In the genomic region with DNA sequence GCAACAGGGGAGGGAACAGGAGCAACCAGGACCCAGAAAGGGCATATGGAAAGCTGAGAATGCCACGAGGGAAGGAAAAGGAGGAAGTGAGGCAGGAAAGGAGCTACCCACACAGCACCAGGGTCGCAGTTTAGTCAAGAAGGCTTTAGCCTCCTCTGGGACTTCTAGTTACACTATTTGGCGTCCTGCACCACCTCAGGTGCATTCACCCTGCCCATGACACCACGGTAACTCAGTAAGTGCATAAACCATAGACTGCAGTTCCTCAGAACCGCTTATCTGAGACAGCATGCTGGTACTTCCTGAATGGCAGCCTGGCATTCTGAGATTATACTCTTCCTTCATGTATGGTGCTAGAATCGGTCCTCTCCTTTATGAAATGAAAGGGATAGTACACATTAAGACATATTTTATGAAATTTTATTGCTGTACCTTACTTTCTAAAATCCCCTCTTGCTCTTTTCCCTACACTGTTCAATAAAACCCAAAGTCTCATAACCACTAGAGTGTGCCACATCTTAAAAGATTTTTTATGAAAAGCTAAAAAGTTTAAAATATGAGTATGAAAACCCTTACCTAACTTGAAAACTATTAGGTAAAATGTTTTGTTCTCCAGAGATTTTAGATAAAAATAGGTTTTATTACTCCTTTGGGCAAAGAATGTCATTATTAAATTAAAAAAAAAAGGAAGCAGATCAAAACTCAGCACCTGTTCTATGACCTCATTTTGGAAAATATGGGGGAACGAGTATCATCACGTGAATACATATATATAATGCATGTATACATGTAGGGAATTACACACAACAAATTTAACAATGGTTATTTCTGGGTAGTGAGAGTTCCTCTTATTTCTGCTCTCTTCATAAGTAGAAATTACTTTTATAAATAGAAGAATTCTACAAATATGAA, we compare ENCODE assay signal across 12 cellular contexts.
A peak's percentile ranks its signal among the peaks of the same experiment; 100 is the strongest.
DNase-seq lines count a peak whose midpoint lies in the region; ATAC-seq and TF ChIP-seq lines count a peak whose summit lies in the region.
"Had no signal": no experiment of that assay in that cellular context is flagged by ENCODE, and none has a peak within 500 bp of the region (broad histone marks: within the 10 kb centered on the region; RNA-seq: fewer than 3 reads in every experiment).

No MANE protein-coding gene starts in this region.

- H3K4me3 Mint-ChIP-seq in T-helper 17 cell (peak overlapping the region; percentile 57), endothelial cell (ENCODE audit: unreplicated experiment) (peak overlapping the region; percentile 39)

- peak overlapping the region; percentile 13 to 30 (median 24) for H3K4me3 ChIP-seq in subcutaneous abdominal adipose tissue (ENCODE audit: low read depth in 1 of 5, low read length in 5 of 5)
- H3K4me3 ChIP-seq: tibial nerve had no signal

- H3K4me1 ChIP-seq in subcutaneous abdominal adipose tissue (ENCODE audit: control insufficient read depth in 5 of 5, insufficient read depth in 5 of 5, low read length in 5 of 5), result peaks cover 0 to 7% (median 2%) of the 10 kb centered on the region in 5 donors

- intact Hi-C loops in left colon (cut with DNase I, micrococcal nuclease), result no loop called here

- peaks cover 0 to 4% of the 10 kb centered on the region in 2 donors for H3K9me3 Mint-ChIP-seq in activated naive CD4-positive, alpha-beta T cell treated with anti-CD3 and anti-CD28 coated beads, Interleukin-2, amount 50 U/mL, for 72 hours
- H3K9me3 Mint-ChIP-seq in endothelial cell (ENCODE audit: unreplicated experiment), result no peaks in the 10 kb centered on the region

- peak overlapping the region; percentile 47 to 65 for H3K27ac Mint-ChIP-seq in activated naive CD4-positive, alpha-beta T cell treated with anti-CD3 and anti-CD28 coated beads, Interleukin-2, amount 50 U/mL, for 72 hours
- peak overlapping the region; percentile 93 for H3K27ac Mint-ChIP-seq in T-helper 17 cell
- peak overlapping the region; percentile 74 for H3K27ac Mint-ChIP-seq in endothelial cell (ENCODE audit: unreplicated experiment)

- ATAC-seq in activated naive CD4-positive, alpha-beta T cell treated with anti-CD3 and anti-CD28 coated beads, Interleukin-2, amount 50 U/mL, for 72 hours, result peak; percentile 30 to 82
- ATAC-seq in T-helper 17 cell, result peak; percentile 80
- no peak for ATAC-seq in HG03095 (IDR thresholded peaks at IDR 0.05; ENCODE audit: unreplicated experiment)
- ATAC-seq in left colon, result no peak
- ATAC-seq: left lobe of liver had no signal

- no peaks in the 10 kb centered on the region for H3K36me3 ChIP-seq in subcutaneous abdominal adipose tissue (ENCODE audit: control insufficient read depth in 5 of 5, insufficient read depth in 5 of 5, low read length in 5 of 5)
- H3K36me3 ChIP-seq: tibial nerve had no signal

- H3K27me3 Mint-ChIP-seq in T-helper 17 cell (no peaks in the 10 kb centered on the region), endothelial cell (ENCODE audit: unreplicated experiment) (peaks cover 12% of the 10 kb centered on the region)

- TF ChIP-seq CTCF in endothelial cell (IDR thresholded peaks at IDR 0.05; ENCODE audit: unreplicated experiment), result no peak

- H3K27ac ChIP-seq in subcutaneous abdominal adipose tissue (ENCODE audit: low read depth, low read length), result no peak overlapping the region
- H3K27ac ChIP-seq: tibial nerve had no signal

- peak overlapping the region in 1 of 5 donors; percentile 39 for H3K9ac ChIP-seq in subcutaneous abdominal adipose tissue (ENCODE audit: low read length in 5 of 5)

- H3K4me1 Mint-ChIP-seq in T-helper 17 cell (peaks cover 19% of the 10 kb centered on the region), endothelial cell (ENCODE audit: unreplicated experiment) (peaks cover 61% of the 10 kb centered on the region)

- H3K9me3 ChIP-seq in T-helper 17 cell (ENCODE audit: control insufficient read depth, low read length, poor library complexity, severe bottlenecking) (no peaks in the 10 kb centered on the region), subcutaneous abdominal adipose tissue (ENCODE audit: control insufficient read depth in 5 of 5, low read length in 5 of 5) (no peaks in the 10 kb centered on the region)
- H3K9me3 ChIP-seq: tibial nerve had no signal

- no peak for DNase-seq in activated naive CD4-positive, alpha-beta T cell treated with anti-CD3 and anti-CD28 coated beads, Interleukin-2, amount 50 U/mL, for 72 hours (ENCODE audit: low spot score in 2 of 2)
- DNase-seq in activated naive CD4-positive, alpha-beta T cell treated with anti-CD3 and anti-CD28 coated beads, Interleukin-2, amount 50 U/mL, for 16 hours, result no peak
- no peak for DNase-seq in T-helper 17 cell
- DNase-seq in endothelial cell (ENCODE audit: low spot score), result no peak
- DNase-seq in left colon, result no peak
- no peak for DNase-seq in NCI-H526 (lab: John Stamatoyannopoulos, UW)
- DNase-seq: NCI-H2107, Right ventricle myocardium superior had no signal

- H3K27me3 ChIP-seq in subcutaneous abdominal adipose tissue (ENCODE audit: control insufficient read depth in 5 of 5, insufficient read depth in 4 of 5, low read length in 5 of 5), result no peaks in the 10 kb centered on the region
- H3K27me3 ChIP-seq: tibial nerve had no signal

- H3K36me3 Mint-ChIP-seq in activated naive CD4-positive, alpha-beta T cell treated with anti-CD3 and anti-CD28 coated beads, Interleukin-2, amount 50 U/mL, for 72 hours, result peaks cover 5 to 18% of the 10 kb centered on the region in 2 donors
- peaks cover 2% of the 10 kb centered on the region for H3K36me3 Mint-ChIP-seq in T-helper 17 cell (ENCODE audit: low read depth)
- peaks cover 19% of the 10 kb centered on the region for H3K36me3 Mint-ChIP-seq in endothelial cell (ENCODE audit: low read depth, unreplicated experiment)

Comparison
In these comparisons a context has a peak if more than half of its experiments do, and no peak if none do; other contexts are left out.
1. ATAC-seq: peak in activated naive CD4-positive, alpha-beta T cell treated with anti-CD3 and anti-CD28 coated beads, Interleukin-2, amount 50 U/mL, for 72 hours (2 of 2) and T-helper 17 cell (single experiment); none in HG03095 (single experiment) and left colon (single experiment).
2. Peak in every context shown above with its lines, with median percentiles within 50 percentile points of each other: H3K27ac Mint-ChIP-seq.